1 cellular context compared by ENCODE assay signal in the genomic region with DNA sequence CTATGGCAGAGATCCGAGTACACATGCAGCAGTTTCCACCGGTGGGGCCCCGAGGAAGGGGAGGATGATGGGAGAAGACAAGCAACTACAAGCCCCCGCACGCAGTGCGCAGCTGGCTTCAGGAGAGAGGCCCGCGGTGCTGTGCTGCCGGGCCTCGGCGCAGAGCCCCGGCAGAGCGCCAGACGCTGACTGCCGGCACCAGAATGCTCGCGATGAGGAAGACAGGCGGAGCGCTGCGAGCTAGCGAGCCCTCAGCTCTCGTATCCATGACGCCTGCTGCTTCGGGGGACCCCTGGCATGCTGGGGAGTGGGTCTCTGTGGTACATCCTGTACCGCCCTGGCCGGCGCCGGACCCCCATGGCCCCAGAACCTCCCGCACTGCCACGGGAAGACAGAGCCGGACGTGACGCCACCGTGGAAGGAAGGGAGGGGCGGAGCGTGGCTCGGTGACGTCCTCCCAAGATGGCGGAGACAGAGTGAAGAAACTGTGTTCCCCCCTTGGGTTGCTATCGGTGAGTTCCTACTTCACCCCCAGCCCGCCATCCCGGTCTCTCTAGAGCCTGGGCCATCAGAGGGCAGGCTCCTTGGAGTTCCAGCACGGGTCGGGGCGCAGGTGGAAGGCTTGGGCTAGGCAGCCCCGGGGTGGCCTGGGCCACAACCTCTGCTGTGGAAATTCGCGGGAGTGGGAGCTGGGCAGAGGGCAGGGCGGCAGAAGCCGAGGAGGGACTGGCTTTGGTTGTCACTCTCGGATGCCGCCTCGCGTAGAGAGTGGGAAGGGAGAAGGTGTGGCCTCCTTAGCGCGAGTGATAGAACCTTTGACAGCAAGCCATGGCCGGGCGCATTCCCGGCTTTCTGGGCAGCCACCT.
TF ChIP-seq lines count a peak whose summit lies in the region.

Gene MYNN (plus strand): TSS at position 446 of the 866 bp plus-strand sequence. CDS start 900 bp downstream, outside the sequence.

TF ChIP-seq in HepG2, 621 proteins besides CTCF, POLR2A, EP300 and RAD21 (continued from another document and continues in another):
- TF ChIP-seq SRSF4 (IDR thresholded peaks at IDR 0.05; ENCODE audit: low read depth, low read length, poor library complexity, severe bottlenecking) (no peak), ZNF703 (CRISPR knock-in tag; IDR thresholded peaks at IDR 0.05; ENCODE audit: borderline replicate concordance) (no peak), HNF4A (CRISPR knock-in tag; IDR thresholded peaks at IDR 0.05) (no peak), TEAD3 (CRISPR knock-in tag; optimal IDR thresholded peaks at IDR 0.05; ENCODE audit: borderline replicate concordance) (peak; percentile 47), MIER3 (CRISPR knock-in tag; IDR thresholded peaks at IDR 0.05; ENCODE audit: borderline replicate concordance) (peak; percentile 45; the same call in 1 of the 2 replicates), PATZ1 (CRISPR knock-in tag; IDR thresholded peaks at IDR 0.05) (peak; percentile 88), JUN (CRISPR knock-in tag; IDR thresholded peaks at IDR 0.05) (peak; percentile 42; the same call in 1 of the 2 replicates), ZNF546 (CRISPR knock-in tag; conservative IDR thresholded peaks at IDR 0.05) (no peak; the same call in 1 of the 2 replicates), SNRNP70 (IDR thresholded peaks at IDR 0.05; ENCODE audit: low read depth, low read length) (no peak), ZNF569 (CRISPR knock-in tag; IDR thresholded peaks at IDR 0.05; ENCODE audit: borderline replicate concordance) (no peak), ZNF674 (CRISPR knock-in tag; IDR thresholded peaks at IDR 0.05; ENCODE audit: low read depth) (no peak), HNF1A (IDR thresholded peaks at IDR 0.05; ENCODE audit: low read depth) (no peak), HNF1A (CRISPR knock-in tag; IDR thresholded peaks at IDR 0.05; ENCODE audit: borderline replicate concordance) (peak; percentile 18; the same call in 1 of the 2 replicates), ZKSCAN8 (CRISPR knock-in tag; IDR thresholded peaks at IDR 0.05; ENCODE audit: borderline replicate concordance) (no peak), ZNF780A (CRISPR knock-in tag; IDR thresholded peaks at IDR 0.05) (peak; percentile 81; the same call in 1 of the 2 replicates), PTBP1 (IDR thresholded peaks at IDR 0.05; ENCODE audit: low read depth, low read length, poor library complexity, severe bottlenecking) (no peak), ZNF83 (CRISPR knock-in tag; IDR thresholded peaks at IDR 0.05; ENCODE audit: borderline replicate concordance) (no peak), CEBPB (IDR thresholded peaks at IDR 0.05; ENCODE audit: borderline replicate concordance, low read depth, low read length) (peak; percentile 16; the same call in 1 of the 2 replicates), ADNP (CRISPR knock-in tag; IDR thresholded peaks at IDR 0.05) (no peak), KMT2A (CRISPR knock-in tag; IDR thresholded peaks at IDR 0.05) (peak; percentile 73; the same call in 1 of the 2 replicates), KLF11 (CRISPR knock-in tag; IDR thresholded peaks at IDR 0.05) (no peak), ZC3H4 (CRISPR knock-in tag; IDR thresholded peaks at IDR 0.05; ENCODE audit: borderline replicate concordance) (no peak), GTF3A (CRISPR knock-in tag; conservative IDR thresholded peaks at IDR 0.05) (peak; percentile 80; the same call in 1 of the 2 replicates), CREB3 (CRISPR knock-in tag; IDR thresholded peaks at IDR 0.05) (peak; percentile 36; the same call in 1 of the 2 replicates), SALL1 (CRISPR knock-in tag; IDR thresholded peaks at IDR 0.05) (peak; percentile 89), CHD4 (IDR thresholded peaks at IDR 0.05; ENCODE audit: borderline replicate concordance, low read length) (no peak), RARG (CRISPR knock-in tag; IDR thresholded peaks at IDR 0.05; ENCODE audit: low read depth) (no peak), MAF1 (CRISPR knock-in tag; IDR thresholded peaks at IDR 0.05; ENCODE audit: borderline replicate concordance) (peak; percentile 60; the same call in 1 of the 2 replicates), ZNF784 (CRISPR knock-in tag; IDR thresholded peaks at IDR 0.05; ENCODE audit: borderline replicate concordance) (peak; percentile 55; the same call in 1 of the 2 replicates), KLF9 (CRISPR knock-in tag; IDR thresholded peaks at IDR 0.05; ENCODE audit: low read depth) (peak; percentile 21; the same call in 1 of the 2 replicates), ZNF816 (CRISPR knock-in tag; IDR thresholded peaks at IDR 0.05; ENCODE audit: borderline replicate concordance) (peak; percentile 62; the same call in 1 of the 2 replicates), HHEX (CRISPR knock-in tag; IDR thresholded peaks at IDR 0.05) (no peak), FOXK1 (CRISPR knock-in tag; IDR thresholded peaks at IDR 0.05; ENCODE audit: borderline replicate concordance, low read depth) (peak; percentile 55; the same call in 1 of the 2 replicates), YEATS4 (CRISPR knock-in tag; IDR thresholded peaks at IDR 0.05; ENCODE audit: borderline replicate concordance) (peak; percentile 88), GTF2F1 (IDR thresholded peaks at IDR 0.05; ENCODE audit: low read length) (no peak), PCBP2 (optimal IDR thresholded peaks at IDR 0.05; ENCODE audit: low read depth, low read length, poor library complexity, severe bottlenecking) (no peak), CCAR2 (optimal IDR thresholded peaks at IDR 0.05; ENCODE audit: low read depth, low read length) (no peak), MXD3 (CRISPR knock-in tag; IDR thresholded peaks at IDR 0.05) (peak; percentile 82; the same call in 1 of the 2 replicates), KLF6 (CRISPR knock-in tag; IDR thresholded peaks at IDR 0.05) (peak; percentile 92), ZNF777 (CRISPR knock-in tag; IDR thresholded peaks at IDR 0.05) (no peak; the same call in 1 of the 2 replicates), REL (CRISPR knock-in tag; conservative IDR thresholded peaks at IDR 0.05) (no peak), SALL2 (CRISPR knock-in tag; IDR thresholded peaks at IDR 0.05) (peak; percentile 89), ZNF468 (CRISPR knock-in tag; IDR thresholded peaks at IDR 0.05) (no peak), DMTF1 (CRISPR knock-in tag; IDR thresholded peaks at IDR 0.05) (0 out of 2 replicates have a peak, but pooled peaks have one; percentile 31), ZNF720 (CRISPR knock-in tag; IDR thresholded peaks at IDR 0.05) (no peak), HDAC2 (CRISPR knock-in tag; IDR thresholded peaks at IDR 0.05) (peak; percentile 78), ZNF12 (CRISPR knock-in tag; IDR thresholded peaks at IDR 0.05) (no peak), ZSCAN29 (CRISPR knock-in tag; conservative IDR thresholded peaks at IDR 0.05) (peak; percentile 59; the same call in 1 of the 2 replicates)
- TF ChIP-seq, protein P1, sequence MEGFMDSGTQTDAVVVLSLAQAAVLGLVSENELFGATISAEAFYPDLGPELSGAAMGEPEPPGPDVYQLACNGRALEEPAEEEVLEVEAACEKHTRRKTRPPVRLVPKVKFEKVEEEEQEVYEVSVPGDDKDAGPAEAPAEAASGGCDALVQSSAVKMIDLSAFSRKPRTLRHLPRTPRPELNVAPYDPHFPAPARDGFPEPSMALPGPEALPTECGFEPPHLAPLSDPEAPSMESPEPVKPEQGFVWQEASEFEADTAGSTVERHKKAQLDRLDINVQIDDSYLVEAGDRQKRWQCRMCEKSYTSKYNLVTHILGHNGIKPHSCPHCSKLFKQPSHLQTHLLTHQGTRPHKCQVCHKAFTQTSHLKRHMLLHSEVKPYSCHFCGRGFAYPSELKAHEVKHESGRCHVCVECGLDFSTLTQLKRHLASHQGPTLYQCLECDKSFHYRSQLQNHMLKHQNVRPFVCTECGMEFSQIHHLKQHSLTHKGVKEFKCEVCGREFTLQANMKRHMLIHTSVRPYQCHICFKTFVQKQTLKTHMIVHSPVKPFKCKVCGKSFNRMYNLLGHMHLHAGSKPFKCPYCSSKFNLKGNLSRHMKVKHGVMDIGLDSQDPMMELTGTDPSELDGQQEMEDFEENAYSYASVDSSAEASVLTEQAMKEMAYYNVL (CRISPR knock-in tag; IDR thresholded peaks at IDR 0.05; ENCODE audit: borderline replicate concordance) = peak; percentile 86
- TF ChIP-seq, protein P2, sequence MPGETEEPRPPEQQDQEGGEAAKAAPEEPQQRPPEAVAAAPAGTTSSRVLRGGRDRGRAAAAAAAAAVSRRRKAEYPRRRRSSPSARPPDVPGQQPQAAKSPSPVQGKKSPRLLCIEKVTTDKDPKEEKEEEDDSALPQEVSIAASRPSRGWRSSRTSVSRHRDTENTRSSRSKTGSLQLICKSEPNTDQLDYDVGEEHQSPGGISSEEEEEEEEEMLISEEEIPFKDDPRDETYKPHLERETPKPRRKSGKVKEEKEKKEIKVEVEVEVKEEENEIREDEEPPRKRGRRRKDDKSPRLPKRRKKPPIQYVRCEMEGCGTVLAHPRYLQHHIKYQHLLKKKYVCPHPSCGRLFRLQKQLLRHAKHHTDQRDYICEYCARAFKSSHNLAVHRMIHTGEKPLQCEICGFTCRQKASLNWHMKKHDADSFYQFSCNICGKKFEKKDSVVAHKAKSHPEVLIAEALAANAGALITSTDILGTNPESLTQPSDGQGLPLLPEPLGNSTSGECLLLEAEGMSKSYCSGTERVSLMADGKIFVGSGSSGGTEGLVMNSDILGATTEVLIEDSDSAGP (CRISPR knock-in tag; IDR thresholded peaks at IDR 0.05; ENCODE audit: borderline replicate concordance) = peak; percentile 91; the same call in 1 of the 2 replicates
